In the genomic region with DNA sequence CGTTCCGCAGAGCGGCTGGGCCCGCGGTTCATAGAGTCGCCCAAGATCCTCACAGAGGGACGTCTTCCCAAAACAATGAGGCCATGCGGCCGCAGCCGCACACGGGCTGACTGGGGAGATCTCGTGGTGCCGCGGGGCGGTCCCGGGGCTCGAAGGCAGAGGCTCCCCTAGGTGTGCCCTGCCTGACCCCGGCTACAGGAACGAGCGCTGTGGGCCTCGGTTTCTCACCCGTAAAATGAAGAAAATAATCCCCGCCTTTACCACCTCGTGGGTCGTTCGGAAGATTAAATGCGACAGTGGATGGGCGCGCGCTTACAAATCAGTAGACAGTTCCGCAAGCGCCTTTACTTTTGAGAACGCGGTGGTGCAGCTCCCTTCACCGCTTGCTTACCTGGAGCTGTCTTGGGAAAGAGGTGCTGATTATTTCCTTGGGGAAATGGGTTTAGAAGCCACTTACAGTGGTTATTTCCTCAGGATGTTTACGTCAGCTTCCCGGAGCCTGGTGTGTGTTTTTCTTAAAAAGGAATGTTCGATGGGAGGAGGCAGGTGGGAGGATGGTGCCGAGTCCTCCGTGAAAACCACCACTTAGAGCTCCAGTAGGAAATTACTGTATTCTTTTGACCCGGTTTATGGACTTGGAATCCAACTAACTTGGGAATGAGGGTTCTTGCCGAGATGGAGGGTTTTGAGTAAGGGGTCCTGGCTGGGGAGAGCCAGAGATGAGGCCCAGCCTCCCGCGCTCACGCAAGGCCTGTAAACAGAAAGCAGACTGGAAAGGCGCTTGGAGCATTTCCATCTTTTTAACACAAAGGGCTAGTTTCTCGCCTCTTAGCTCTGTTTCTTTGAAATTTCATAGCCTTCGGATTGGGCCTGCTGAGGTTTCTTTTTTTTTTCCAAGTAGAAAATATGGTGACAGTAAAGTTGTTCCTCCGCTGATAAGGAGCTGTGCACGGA, we compare ENCODE assay signal across 8 cellular contexts.
DNase-seq lines count a peak whose midpoint lies in the region; ATAC-seq lines count a peak whose summit lies in the region.

No MANE protein-coding gene starts in this region.

- H3K4me1 ChIP-seq in iPS DF 6.9 (ENCODE audit: control insufficient read depth, insufficient read depth, low read length), result peaks cover 3% of the 10 kb centered on the region; the same call in 1 of the 2 replicates

- H3K27me3 ChIP-seq in iPS DF 6.9 (ENCODE audit: control insufficient read depth, insufficient read depth, low read length), result 0 out of 2 replicates have a peak, but pooled peaks cover 2% of the 10 kb centered on the region

- DNase-seq in ELF-1 (ENCODE audit: low read depth, low spot score) (peak; percentile 81), iPS DF 6.9 (ENCODE audit: low read depth, low spot score) (no peak), skeletal muscle cell (ENCODE audit: low read depth) (no peak), DMS 273 (lab: John Stamatoyannopoulos, UW; ENCODE audit: unreplicated experiment) (no peak), SHP77 treated with DMSO at 0.1 percent for 48 hours (lab: John Stamatoyannopoulos, UW) (no peak)
- DNase-seq in activated naive CD8-positive, alpha-beta T cell treated with anti-CD3 and anti-CD28 coated beads, Interleukin-2, amount 50 U/mL, for 24 hours, result peak; percentile 28

- peak overlapping the region; percentile 71 for H3K4me3 Mint-ChIP-seq in activated naive CD8-positive, alpha-beta T cell treated with anti-CD3 and anti-CD28 coated beads, Interleukin-2, amount 50 U/mL, for 24 hours

- peaks cover 17% of the 10 kb centered on the region for H3K4me1 Mint-ChIP-seq in activated naive CD8-positive, alpha-beta T cell treated with anti-CD3 and anti-CD28 coated beads, Interleukin-2, amount 50 U/mL, for 24 hours

- H3K4me3 ChIP-seq in iPS DF 6.9 (ENCODE audit: low read length), result peak overlapping the region; percentile 97; the same call in 1 of the 2 replicates
- H3K4me3 ChIP-seq in skeletal muscle cell (ENCODE audit: low read depth, low read length), result peak overlapping the region; percentile 73

- H3K27me3 Mint-ChIP-seq in activated naive CD8-positive, alpha-beta T cell treated with anti-CD3 and anti-CD28 coated beads, Interleukin-2, amount 50 U/mL, for 24 hours, result peaks cover 35% of the 10 kb centered on the region

- peak overlapping the region; percentile 27 for H3K27ac Mint-ChIP-seq in activated naive CD8-positive, alpha-beta T cell treated with anti-CD3 and anti-CD28 coated beads, Interleukin-2, amount 50 U/mL, for 24 hours

- H3K27ac ChIP-seq in iPS DF 6.9 (ENCODE audit: low read length), result no peak overlapping the region

- no peaks in the 10 kb centered on the region for H3K9me3 ChIP-seq in iPS DF 6.9 (ENCODE audit: control insufficient read depth, insufficient read depth, low read length)

- peak; percentile 6 for ATAC-seq in HG03097 (IDR thresholded peaks at IDR 0.05; ENCODE audit: low FRiP score, unreplicated experiment)
- ATAC-seq in activated naive CD8-positive, alpha-beta T cell treated with anti-CD3 and anti-CD28 coated beads, Interleukin-2, amount 50 U/mL, for 24 hours, result peak; percentile 7
- ATAC-seq in HG02623 (IDR thresholded peaks at IDR 0.05; ENCODE audit: unreplicated experiment), result no peak

- WGBS in iPS DF 6.9 (ENCODE audit: insufficient coverage, insufficient read length), result no CpG with 5 or more reads among the region's 50 CpGs

- H3K36me3 ChIP-seq in iPS DF 6.9 (ENCODE audit: control insufficient read depth, insufficient read depth, low read length), result no peaks in the 10 kb centered on the region

- H3K36me3 Mint-ChIP-seq in activated naive CD8-positive, alpha-beta T cell treated with anti-CD3 and anti-CD28 coated beads, Interleukin-2, amount 50 U/mL, for 24 hours (ENCODE audit: low read depth), result no peaks in the 10 kb centered on the region

- no peaks in the 10 kb centered on the region for H3K9me3 Mint-ChIP-seq in activated naive CD8-positive, alpha-beta T cell treated with anti-CD3 and anti-CD28 coated beads, Interleukin-2, amount 50 U/mL, for 24 hours

Comparison
In these comparisons a context has a peak if more than half of its experiments do, and no peak if none do; other contexts are left out.
1. DNase-seq: peak in ELF-1 (single experiment) and activated naive CD8-positive, alpha-beta T cell treated with anti-CD3 and anti-CD28 coated beads, Interleukin-2, amount 50 U/mL, for 24 hours (single experiment); none in iPS DF 6.9 (single experiment), skeletal muscle cell (single experiment), DMS 273 (single experiment) and SHP77 treated with DMSO at 0.1 percent for 48 hours (single experiment).